In the genomic region with DNA sequence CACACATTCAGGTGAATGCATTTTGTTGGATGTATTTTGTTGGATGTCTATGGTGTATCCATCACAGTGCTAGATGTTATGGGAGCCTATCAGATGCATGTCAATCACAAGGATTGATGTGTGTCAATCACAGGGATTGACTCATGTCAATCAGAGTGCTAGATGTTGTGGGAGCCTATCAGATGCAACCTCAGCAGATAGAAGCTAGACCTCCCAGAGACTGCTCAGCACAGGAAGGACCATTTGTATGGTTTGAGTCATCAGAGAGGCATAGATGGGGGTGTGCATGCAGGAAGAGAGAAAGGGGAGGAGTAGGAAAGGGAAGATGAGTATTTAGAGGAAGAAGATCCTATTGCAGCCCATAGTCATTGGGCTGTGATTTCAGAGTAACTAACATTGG, we compare ENCODE assay signal across 19 cellular contexts. TPM values are rescaled to one million over a fixed set of nuclear protein-coding genes. Genes with fewer than 3 reads are reported as not detected.
DNase-seq lines count a peak whose midpoint lies in the region; ATAC-seq, FAIRE-seq and TF ChIP-seq lines count a peak whose summit lies in the region.
"Had no signal": no experiment of that assay in that cellular context is flagged by ENCODE, and none has a peak within 500 bp of the region (broad histone marks: within the 10 kb centered on the region; RNA-seq: fewer than 3 reads in every experiment).

No MANE protein-coding gene starts in this region.

- H3K9ac ChIP-seq in DND-41 (ENCODE audit: low read depth, low read length) (no peak overlapping the region), astrocyte (ENCODE audit: low read length) (no peak overlapping the region), HepG2 (ENCODE audit: insufficient read depth, low read depth, low read length) (no peak overlapping the region)
- H3K9ac ChIP-seq: parathyroid adenoma had no signal

- no peaks in the 10 kb centered on the region for H3K36me3 Mint-ChIP-seq in astrocyte (ENCODE audit: low read depth, unreplicated experiment)

- TF ChIP-seq RAD21 in HepG2 (CRISPR knock-in tag; IDR thresholded peaks at IDR 0.05): no peak

- H3K4me2 ChIP-seq in DND-41 (ENCODE audit: insufficient read depth, low read length) (no peak overlapping the region), astrocyte (ENCODE audit: low read length) (no peak overlapping the region), HepG2 (ENCODE audit: low read depth, low read length) (no peak overlapping the region)

- no peaks in the 10 kb centered on the region for H3K9me3 ChIP-seq in DND-41 (ENCODE audit: insufficient read depth, low read length, severe bottlenecking)
- no peaks in the 10 kb centered on the region for H3K9me3 ChIP-seq in astrocyte (ENCODE audit: insufficient read depth, low read depth, low read length)
- no peaks in the 10 kb centered on the region for H3K9me3 ChIP-seq in HepG2 (ENCODE audit: low read length)
- H3K9me3 ChIP-seq: left ventricle myocardium inferior, transverse colon had no signal

- H4K20me1 ChIP-seq in DND-41 (ENCODE audit: insufficient read depth, low read length): no peaks in the 10 kb centered on the region
- H4K20me1 ChIP-seq in astrocyte (ENCODE audit: insufficient read depth, low read length): no peaks in the 10 kb centered on the region
- H4K20me1 ChIP-seq in HepG2 (ENCODE audit: insufficient read depth, low read length): no peaks in the 10 kb centered on the region

- FAIRE-seq in astrocyte (lab: Jason Lieb, UNC) (peak; percentile 54), HepG2 (lab: Jason Lieb, UNC) (no peak)

- no peak for TF ChIP-seq EP300 in HepG2 (IDR thresholded peaks at IDR 0.05; ENCODE audit: low read depth in 2 of 2, low read length in 2 of 2)
- TF ChIP-seq EP300 in HepG2 (CRISPR knock-in tag; IDR thresholded peaks at IDR 0.05; ENCODE audit: borderline replicate concordance): no peak

- intact Hi-C loops in HepG2 (cut with micrococcal nuclease; ENCODE audit: unreplicated experiment): no loop called here

- H2AFZ ChIP-seq in DND-41 (ENCODE audit: low read depth, low read length): no peak overlapping the region
- H2AFZ ChIP-seq in astrocyte (ENCODE audit: low read depth, low read length): no peak overlapping the region
- no peak overlapping the region for H2AFZ ChIP-seq in HepG2 (ENCODE audit: low read length)
- H2AFZ ChIP-seq: parathyroid adenoma had no signal

- in situ Hi-C loops in G401 (cut with HindIII; ENCODE audit: low sequenced_read_pairs) (no loop called here), HepG2 (cut with HindIII; ENCODE audit: extremely low pct_ligation_motif_present, low pct_unique_long_range_greater_than_20kb) (no loop called here)

- no TSS peak for BruUV-seq in HepG2 (replicated peaks; lab: Mats Ljungman, UMichigan)

- H3K79me2 ChIP-seq in DND-41 (ENCODE audit: insufficient read depth, low read length) (no peaks in the 10 kb centered on the region), astrocyte (ENCODE audit: insufficient read depth, low read length) (no peaks in the 10 kb centered on the region), HepG2 (ENCODE audit: insufficient read depth, low read length) (no peaks in the 10 kb centered on the region)
- H3K79me2 ChIP-seq: parathyroid adenoma had no signal

- CTCF ChIA-PET in HepG2 (lab: Yijun Ruan, JAX; ENCODE audit: low intra/inter-chr PET ratio, low total read pairs): no interaction called here

- H3K27me3 ChIP-seq in DND-41 (ENCODE audit: insufficient read depth, low read length, poor library complexity) (no peaks in the 10 kb centered on the region), astrocyte (ENCODE audit: insufficient read depth, low read length) (no peaks in the 10 kb centered on the region), HepG2 (ENCODE audit: control insufficient read depth in 1 of 2, insufficient read depth in 2 of 2, low read length in 2 of 2) (no peaks in the 10 kb centered on the region)
- H3K27me3 ChIP-seq: transverse colon had no signal

- no peak overlapping the region for H3K27ac Mint-ChIP-seq in astrocyte (ENCODE audit: unreplicated experiment)

- DNase-seq in DND-41 (no peak), M059J (ENCODE audit: low read depth) (peak; percentile 56), astrocyte (ENCODE audit: low read depth) (peak; percentile 37), iris pigment epithelial cell (ENCODE audit: low read depth) (peak; percentile 83), G401 (ENCODE audit: low spot score) (no peak), HepG2 (ENCODE audit: low spot score) (no peak)
- DNase-seq: activated CD4-positive, alpha-beta T cell treated with anti-CD3 and anti-CD28 coated beads for 1 hour; activated naive CD4-positive, alpha-beta T cell; C1 segment of cervical spinal cord; Kasumi-1; left ventricle myocardium inferior; NCI-H1436 treated with DMSO at 0.1 percent for 48 hours; NCI-H345; SIG-M5; T-helper 9 cell; transverse colon had no signal

- POLR2A ChIA-PET in HepG2 (lab: Yijun Ruan, JAX): no interaction called here

- ATAC-seq in DND-41 (ENCODE audit: insufficient read depth, low read depth): peak; percentile 55; the same call in 1 of the 3 replicates
- ATAC-seq in HG02981 (IDR thresholded peaks at IDR 0.05; ENCODE audit: unreplicated experiment): no peak
- no peak for ATAC-seq in GM18858 (IDR thresholded peaks at IDR 0.05; ENCODE audit: unreplicated experiment)
- no peak for ATAC-seq in HepG2

- TF ChIP-seq CTCF in DND-41 (IDR thresholded peaks at IDR 0.05; ENCODE audit: borderline replicate concordance, extremely low read depth, low read length, poor library complexity, severe bottlenecking) (no peak), astrocyte (IDR thresholded peaks at IDR 0.05; ENCODE audit: insufficient read depth, low read depth, low read length) (no peak), HepG2 (CRISPR knock-in tag; IDR thresholded peaks at IDR 0.05) (no peak)

- H3K4me1 ChIP-seq in DND-41 (ENCODE audit: insufficient read depth, low read length) (no peaks in the 10 kb centered on the region), astrocyte (ENCODE audit: insufficient read depth, low read length) (peaks cover 18% of the 10 kb centered on the region), HepG2 (ENCODE audit: insufficient read depth, low read length) (no peaks in the 10 kb centered on the region)
- H3K4me1 ChIP-seq: left ventricle myocardium inferior, parathyroid adenoma, transverse colon had no signal

- no peaks in the 10 kb centered on the region for H3K27me3 Mint-ChIP-seq in astrocyte (ENCODE audit: low read depth, unreplicated experiment)

- H3K27ac ChIP-seq in DND-41 (ENCODE audit: low read length) (no peak overlapping the region), astrocyte (ENCODE audit: low read depth, low read length) (no peak overlapping the region), HepG2 (ENCODE audit: extremely low read length, insufficient read depth, low read length) (no peak overlapping the region)
- H3K27ac ChIP-seq: left ventricle myocardium inferior, parathyroid adenoma, transverse colon had no signal

- H3K4me3 Mint-ChIP-seq in astrocyte (ENCODE audit: unreplicated experiment): no peak overlapping the region

- H3K36me3 ChIP-seq in DND-41 (ENCODE audit: insufficient read depth, low read length) (no peaks in the 10 kb centered on the region), astrocyte (ENCODE audit: insufficient read depth, low read length) (no peaks in the 10 kb centered on the region), HepG2 (replicated peaks in 1 of 2; ENCODE audit: control insufficient read depth in 1 of 2, insufficient read depth in 2 of 2, low read length in 2 of 2) (no peaks in the 10 kb centered on the region)
- H3K36me3 ChIP-seq: left ventricle myocardium inferior, transverse colon had no signal

- H3K4me3 ChIP-seq in DND-41 (ENCODE audit: low read depth in 1 of 2, low read length in 2 of 2) (no peak overlapping the region), astrocyte (ENCODE audit: insufficient read depth, low read depth, low read length) (no peak overlapping the region), HepG2 (replicated peaks in 1 of 3; ENCODE audit: insufficient read depth in 1 of 3, low read depth in 2 of 3, low read length in 3 of 3) (no peak overlapping the region)
- H3K4me3 ChIP-seq: left ventricle myocardium inferior, transverse colon had no signal

- H3K9me3 Mint-ChIP-seq in astrocyte (ENCODE audit: unreplicated experiment): peaks cover 2% of the 10 kb centered on the region

- H3K4me1 Mint-ChIP-seq in astrocyte (ENCODE audit: low read depth, unreplicated experiment): peaks cover 19% of the 10 kb centered on the region

- no peak for TF ChIP-seq POLR2A in HepG2 (IDR thresholded peaks at IDR 0.05; ENCODE audit: insufficient read depth in 1 of 2, low read depth in 2 of 2, low read length in 2 of 2)

TF ChIP-seq in HepG2, 621 proteins besides CTCF, POLR2A, EP300 and RAD21 (continues in another document):
- no peak for TF ChIP-seq SUZ12 (IDR thresholded peaks at IDR 0.05; ENCODE audit: low read depth, low read length)
- no peak for TF ChIP-seq NCOA5 (CRISPR knock-in tag; IDR thresholded peaks at IDR 0.05)

RNA-seq across cellular contexts. Expression of a gene that starts 48.3 kb away (rescaled TPM):
- 45.3 and 57.4 TPM in 2 replicates for total RNA-seq in M059J (2014; rRNA removed; shearing (Covaris generic))
- total RNA-seq in astrocyte (80.4 and 81.3 TPM in 2 replicates), HepG2 (2016; rRNA removed; fragmentation: Illumina TruSeq; extraction: Trizol) (29.0 and 32.7 TPM in 2 replicates)
- total RNA-seq in G401 (2014; rRNA removed; shearing (Covaris generic)): 45.7 and 79.6 TPM in 2 replicates
- total RNA-seq in HepG2 (2016; cell fraction: cytosol; rRNA removed; fragmentation: Illumina TruSeq; extraction: Trizol; ENCODE audit: low read depth): 8.3 and 8.8 TPM in 2 replicates
- total RNA-seq in HepG2 (2016; cell fraction: insoluble cytoplasmic fraction; rRNA removed; fragmentation: Illumina TruSeq; extraction: Trizol): 29.0 and 33.1 TPM in 2 replicates
- total RNA-seq in HepG2 (2016; cell fraction: membrane; rRNA removed; fragmentation: Illumina TruSeq; extraction: Trizol): 11.5 and 11.9 TPM in 2 replicates
- total RNA-seq in HepG2 (2016; cell fraction: nucleus; rRNA removed; fragmentation: Illumina TruSeq; extraction: Trizol): 28.7 and 29.3 TPM in 2 replicates
- polyA plus RNA-seq in HepG2 (2011; rRNA removed): 16.4 and 19.1 TPM in 2 replicates
- 12.9 and 13.0 TPM in 2 replicates for polyA plus RNA-seq in HepG2 (2011; cell fraction: cytosol; rRNA removed)
- 84.4 and 95.5 TPM in 2 replicates for polyA plus RNA-seq in HepG2 (2011; cell fraction: nucleus; rRNA removed)
- polyA plus RNA-seq in HepG2 (2012): 19.8 and 21.0 TPM in 2 replicates
- polyA plus RNA-seq in HepG2 (2016; cell fraction: cytosol; fragmentation: Illumina TruSeq; extraction: Trizol; ENCODE audit: low read depth): 2.3 and 3.0 TPM in 2 replicates
- 31.6 and 32.4 TPM in 2 replicates for polyA plus RNA-seq in HepG2 (2016; cell fraction: insoluble cytoplasmic fraction; fragmentation: Illumina TruSeq; extraction: Trizol; ENCODE audit: low read depth)
- polyA plus RNA-seq in HepG2 (2016; cell fraction: membrane; fragmentation: Illumina TruSeq; extraction: Trizol; ENCODE audit: low read depth): 8.1 and 8.6 TPM in 2 replicates
- 39.5 and 48.0 TPM in 2 replicates for polyA plus RNA-seq in HepG2 (2016; cell fraction: nucleus; fragmentation: Illumina TruSeq; extraction: Trizol; ENCODE audit: insufficient read depth, low read depth)
- polyA minus RNA-seq in HepG2 (2011; rRNA and poly(A)+ RNA removed; ENCODE audit: low replicate concordance): 24.6 and 24.7 TPM in 2 replicates
- polyA minus RNA-seq in HepG2 (2011; cell fraction: cytosol; rRNA and poly(A)+ RNA removed): 12.9 and 13.6 TPM in 2 replicates
- polyA minus RNA-seq in HepG2 (2011; cell fraction: nucleus; rRNA and poly(A)+ RNA removed): 40.6 and 44.6 TPM in 2 replicates

Comparison
In these comparisons a context has a peak if more than half of its experiments do, and no peak if none do; other contexts are left out.
1. DNase-seq: peak in M059J (single experiment), astrocyte (single experiment) and iris pigment epithelial cell (single experiment); none in DND-41 (single experiment), G401 (single experiment) and HepG2 (single experiment).